Comparison of ENCODE assay signal across 13 cellular contexts in the genomic region with DNA sequence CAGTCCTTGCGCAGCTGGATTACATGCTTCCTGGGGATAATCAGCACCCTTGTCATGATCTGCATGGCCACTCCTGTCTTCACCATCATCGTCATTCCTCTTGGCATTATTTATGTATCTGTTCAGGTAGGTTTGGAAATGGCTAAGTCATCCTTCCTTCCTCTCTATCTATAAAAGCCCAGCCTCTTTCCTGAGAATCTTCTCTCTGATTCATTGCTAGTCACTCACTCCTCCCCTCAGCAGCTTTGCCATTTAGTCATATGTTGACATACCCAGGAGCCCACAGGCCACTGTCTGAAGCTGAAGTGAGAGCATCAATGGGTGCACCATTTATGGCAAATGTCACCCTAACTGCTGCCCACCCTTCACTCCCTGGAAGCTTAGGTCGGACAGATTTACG. TPM values are rescaled to one million over a fixed set of nuclear protein-coding genes. Genes with fewer than 3 reads are reported as not detected.
DNase-seq lines count a peak whose midpoint lies in the region; TF ChIP-seq lines count a peak whose summit lies in the region.
"Had no signal": no experiment of that assay in that cellular context is flagged by ENCODE, and none has a peak within 500 bp of the region (broad histone marks: within the 10 kb centered on the region; RNA-seq: fewer than 3 reads in every experiment).

No MANE protein-coding gene starts in this region.

- CTCF ChIA-PET in RWPE1 (lab: Yijun Ruan, JAX) = interaction anchor here (0.6 to 3.0 kb wide), 3 partner anchors 12 to 211 kb away, joined by 3 to 14 read pairs (median 3); no protein-coding TSS in a partner anchor

- no peak for TF ChIP-seq CTCF in RWPE1 (conservative IDR thresholded peaks at IDR 0.05; ENCODE audit: low read depth)

- H3K27ac ChIP-seq in RWPE1 = no peak overlapping the region
- H3K27ac ChIP-seq: tibial nerve had no signal

- DNase-seq in A172 (ENCODE audit: low spot score) (peak; percentile 91), Daoy (ENCODE audit: low read depth) (peak; percentile 65), RWPE1 (ENCODE audit: low spot score) (peak; percentile 92), fibroblast of peridontal ligament (ENCODE audit: extremely low read depth) (peak; percentile 60), DMS114 treated with DMSO at 0.1 percent for 48 hours (lab: John Stamatoyannopoulos, UW; ENCODE audit: unreplicated experiment) (no peak), SW 1271 (lab: John Stamatoyannopoulos, UW) (no peak), hippocampal formation (lab: John Stamatoyannopoulos, UW) (no peak)
- no peak for DNase-seq in NK-92 treated with Interleukin-12 subunit alpha and Interleukin-12 subunit beta, amount 100 ng/mL, for 24 hours (lab: John Stamatoyannopoulos, UW)
- DNase-seq: Calu3, mesendoderm, NCI-H1092, NCI-H526 treated with DMSO at 0.1 percent for 48 hours had no signal

- POLR2A ChIA-PET in RWPE1 (lab: Yijun Ruan, JAX; ENCODE audit: low non-redundant PET) = interaction anchor here (0.6 kb wide), 1 partner anchor 112 kb away, joined by 3 read pairs; no protein-coding TSS in a partner anchor

RNA-seq across cellular contexts. Expression of a gene that starts 52.0 kb away (rescaled TPM):
- total RNA-seq in A172 (2014; rRNA removed; shearing (Covaris generic)) = 0.69 and 1.8 TPM in 2 replicates
- 0.80 and 1.9 TPM in 2 replicates for total RNA-seq in Daoy (2014; rRNA removed; shearing (Covaris generic))

Comparison
In these comparisons a context has a peak if more than half of its experiments do, and no peak if none do; other contexts are left out.
1. DNase-seq: peak in A172 (single experiment), Daoy (single experiment), RWPE1 (single experiment) and fibroblast of peridontal ligament (single experiment); none in DMS114 treated with DMSO at 0.1 percent for 48 hours (single experiment), SW 1271 (0 of 2), NK-92 treated with Interleukin-12 subunit alpha and Interleukin-12 subunit beta, amount 100 ng/mL, for 24 hours (single experiment) and hippocampal formation (0 of 2).